In the genomic region with DNA sequence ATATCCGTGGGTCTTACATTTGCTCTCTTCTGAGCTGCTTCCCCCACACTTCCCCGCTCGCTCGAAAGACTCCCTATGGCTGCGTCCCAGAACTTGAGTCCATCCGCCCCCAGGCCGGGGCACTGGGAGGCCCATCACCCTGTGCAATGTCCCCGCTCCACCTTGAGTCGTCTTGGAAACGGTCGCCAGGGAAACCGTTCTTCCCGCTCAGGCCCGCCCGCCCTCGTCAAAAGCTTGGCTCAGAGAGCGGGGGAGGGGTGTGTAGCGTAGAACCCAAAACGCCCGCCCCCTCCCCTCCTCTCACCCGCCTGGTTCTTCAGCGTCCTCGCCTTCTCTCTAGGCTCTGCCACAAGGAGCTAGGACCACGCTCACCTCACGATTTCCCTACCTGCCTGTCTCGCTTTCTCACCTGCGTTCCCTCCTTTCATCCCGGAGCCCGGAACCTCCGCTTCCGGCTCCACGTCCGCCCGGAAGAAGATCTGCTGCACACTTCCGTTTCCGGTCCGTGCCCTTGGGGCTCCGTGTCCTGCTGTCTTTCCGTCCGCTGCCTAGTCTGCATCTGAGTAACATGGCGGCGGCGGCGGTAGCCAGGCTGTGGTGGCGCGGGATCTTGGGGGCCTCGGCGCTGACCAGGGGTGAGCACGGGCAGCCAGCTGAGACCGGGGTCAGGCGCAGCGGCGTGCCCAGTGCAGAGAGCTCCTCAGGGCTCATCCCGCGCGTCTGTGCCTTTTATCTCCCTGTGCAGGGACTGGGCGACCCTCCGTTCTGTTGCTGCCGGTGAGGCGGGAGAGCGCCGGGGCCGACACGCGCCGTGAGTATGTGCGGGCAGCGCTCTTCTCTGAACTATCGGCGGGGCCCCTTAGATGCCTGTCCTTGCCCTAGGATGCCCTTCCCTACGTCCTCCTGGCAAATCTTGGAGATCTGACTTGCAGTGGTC, we compare ENCODE assay signal across 1 cellular context.
A peak's percentile ranks its signal among the peaks of the same experiment; 100 is the strongest.
TF ChIP-seq lines count a peak whose summit lies in the region.

A gene (minus strand): TSS at position 447 of the 937 bp plus-strand sequence. CDS start 19 bp downstream, at position 428.
A gene (plus strand): TSS at position 551 of the 937 bp plus-strand sequence. CDS start 18 bp downstream, at position 569.

TF ChIP-seq in HepG2, 621 proteins besides CTCF, POLR2A, EP300 and RAD21 (continued from another document and continues in another):
- TF ChIP-seq, protein P1, sequence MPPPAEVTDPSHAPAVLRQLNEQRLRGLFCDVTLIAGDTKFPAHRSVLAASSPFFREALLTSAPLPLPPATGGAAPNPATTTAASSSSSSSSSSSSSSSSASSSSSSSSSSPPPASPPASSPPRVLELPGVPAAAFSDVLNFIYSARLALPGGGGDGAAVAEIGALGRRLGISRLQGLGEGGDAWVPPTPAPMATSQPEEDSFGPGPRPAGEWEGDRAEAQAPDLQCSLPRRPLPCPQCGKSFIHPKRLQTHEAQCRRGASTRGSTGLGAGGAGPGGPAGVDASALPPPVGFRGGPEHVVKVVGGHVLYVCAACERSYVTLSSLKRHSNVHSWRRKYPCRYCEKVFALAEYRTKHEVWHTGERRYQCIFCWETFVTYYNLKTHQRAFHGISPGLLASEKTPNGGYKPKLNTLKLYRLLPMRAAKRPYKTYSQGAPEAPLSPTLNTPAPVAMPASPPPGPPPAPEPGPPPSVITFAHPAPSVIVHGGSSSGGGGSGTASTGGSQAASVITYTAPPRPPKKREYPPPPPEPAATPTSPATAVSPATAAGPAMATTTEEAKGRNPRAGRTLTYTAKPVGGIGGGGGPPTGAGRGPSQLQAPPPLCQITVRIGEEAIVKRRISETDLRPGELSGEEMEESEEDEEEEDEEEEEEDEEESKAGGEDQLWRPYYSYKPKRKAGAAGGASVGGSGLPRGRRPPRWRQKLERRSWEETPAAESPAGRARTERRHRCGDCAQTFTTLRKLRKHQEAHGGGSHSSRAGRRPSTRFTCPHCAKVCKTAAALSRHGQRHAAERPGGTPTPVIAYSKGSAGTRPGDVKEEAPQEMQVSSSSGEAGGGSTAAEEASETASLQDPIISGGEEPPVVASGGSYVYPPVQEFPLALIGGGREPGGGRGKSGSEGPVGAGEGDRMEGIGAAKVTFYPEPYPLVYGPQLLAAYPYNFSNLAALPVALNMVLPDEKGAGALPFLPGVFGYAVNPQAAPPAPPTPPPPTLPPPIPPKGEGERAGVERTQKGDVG (CRISPR knock-in tag; IDR thresholded peaks at IDR 0.05; ENCODE audit: borderline replicate concordance) = peak; percentile 72; the same call in 1 of the 2 replicates
- TF ChIP-seq ATF7 (IDR thresholded peaks at IDR 0.05) (no peak), ATF7 (CRISPR knock-in tag; IDR thresholded peaks at IDR 0.05) (no peak), ELF3 (CRISPR knock-in tag; IDR thresholded peaks at IDR 0.05) (peak; percentile 88), FOXK1 (CRISPR knock-in tag; IDR thresholded peaks at IDR 0.05; ENCODE audit: borderline replicate concordance, low read depth) (peak; percentile 90; the same call in 1 of the 2 replicates), ZNF556 (CRISPR knock-in tag; IDR thresholded peaks at IDR 0.05; ENCODE audit: borderline replicate concordance) (peak; percentile 99), FOXP1 (IDR thresholded peaks at IDR 0.05) (no peak; the same call in 1 of the 2 replicates), FOXP1 (CRISPR knock-in tag; IDR thresholded peaks at IDR 0.05) (peak; percentile 31; the same call in 1 of the 2 replicates), ZNF746 (CRISPR knock-in tag; IDR thresholded peaks at IDR 0.05) (peak; percentile 80), CENPX (CRISPR knock-in tag; IDR thresholded peaks at IDR 0.05) (no peak), TGIF2 (CRISPR knock-in tag; IDR thresholded peaks at IDR 0.05) (peak; percentile 94), HES4 (CRISPR knock-in tag; IDR thresholded peaks at IDR 0.05; ENCODE audit: borderline replicate concordance) (0 out of 2 replicates have a peak, but pooled peaks have one; percentile 23), PTBP1 (IDR thresholded peaks at IDR 0.05; ENCODE audit: low read depth, low read length, poor library complexity, severe bottlenecking) (no peak), ZNF33A (CRISPR knock-in tag; IDR thresholded peaks at IDR 0.05; ENCODE audit: borderline replicate concordance) (no peak), ZNF83 (CRISPR knock-in tag; IDR thresholded peaks at IDR 0.05; ENCODE audit: borderline replicate concordance) (no peak), ZNF446 (CRISPR knock-in tag; IDR thresholded peaks at IDR 0.05) (0 out of 2 replicates have a peak, but pooled peaks have one; percentile 8), ZC3H4 (CRISPR knock-in tag; IDR thresholded peaks at IDR 0.05; ENCODE audit: borderline replicate concordance) (no peak), ZNF44 (CRISPR knock-in tag; IDR thresholded peaks at IDR 0.05) (0 out of 2 replicates have a peak, but pooled peaks have one; percentile 69), ZNF615 (CRISPR knock-in tag; IDR thresholded peaks at IDR 0.05; ENCODE audit: borderline replicate concordance) (no peak), ZFP41 (CRISPR knock-in tag; IDR thresholded peaks at IDR 0.05; ENCODE audit: borderline replicate concordance) (no peak), SKI (IDR thresholded peaks at IDR 0.05; ENCODE audit: partially characterized antibody) (peak; percentile 65), ZNF30 (CRISPR knock-in tag; IDR thresholded peaks at IDR 0.05) (no peak), HDAC6 (IDR thresholded peaks at IDR 0.05; ENCODE audit: low read depth, low read length) (no peak), ZFP36L2 (CRISPR knock-in tag; IDR thresholded peaks at IDR 0.05) (peak; percentile 68; the same call in 1 of the 2 replicates), JUN (CRISPR knock-in tag; IDR thresholded peaks at IDR 0.05) (peak; percentile 80; the same call in 1 of the 2 replicates), HMG20B (CRISPR knock-in tag; conservative IDR thresholded peaks at IDR 0.05) (no peak; the same call in 1 of the 2 replicates)
- TF ChIP-seq, protein P2, sequence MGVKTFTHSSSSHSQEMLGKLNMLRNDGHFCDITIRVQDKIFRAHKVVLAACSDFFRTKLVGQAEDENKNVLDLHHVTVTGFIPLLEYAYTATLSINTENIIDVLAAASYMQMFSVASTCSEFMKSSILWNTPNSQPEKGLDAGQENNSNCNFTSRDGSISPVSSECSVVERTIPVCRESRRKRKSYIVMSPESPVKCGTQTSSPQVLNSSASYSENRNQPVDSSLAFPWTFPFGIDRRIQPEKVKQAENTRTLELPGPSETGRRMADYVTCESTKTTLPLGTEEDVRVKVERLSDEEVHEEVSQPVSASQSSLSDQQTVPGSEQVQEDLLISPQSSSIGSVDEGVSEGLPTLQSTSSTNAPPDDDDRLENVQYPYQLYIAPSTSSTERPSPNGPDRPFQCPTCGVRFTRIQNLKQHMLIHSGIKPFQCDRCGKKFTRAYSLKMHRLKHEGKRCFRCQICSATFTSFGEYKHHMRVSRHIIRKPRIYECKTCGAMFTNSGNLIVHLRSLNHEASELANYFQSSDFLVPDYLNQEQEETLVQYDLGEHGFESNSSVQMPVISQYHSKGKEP (CRISPR knock-in tag; IDR thresholded peaks at IDR 0.05) = 0 out of 2 replicates have a peak, but pooled peaks have one; percentile 68
- TF ChIP-seq, protein P3, sequence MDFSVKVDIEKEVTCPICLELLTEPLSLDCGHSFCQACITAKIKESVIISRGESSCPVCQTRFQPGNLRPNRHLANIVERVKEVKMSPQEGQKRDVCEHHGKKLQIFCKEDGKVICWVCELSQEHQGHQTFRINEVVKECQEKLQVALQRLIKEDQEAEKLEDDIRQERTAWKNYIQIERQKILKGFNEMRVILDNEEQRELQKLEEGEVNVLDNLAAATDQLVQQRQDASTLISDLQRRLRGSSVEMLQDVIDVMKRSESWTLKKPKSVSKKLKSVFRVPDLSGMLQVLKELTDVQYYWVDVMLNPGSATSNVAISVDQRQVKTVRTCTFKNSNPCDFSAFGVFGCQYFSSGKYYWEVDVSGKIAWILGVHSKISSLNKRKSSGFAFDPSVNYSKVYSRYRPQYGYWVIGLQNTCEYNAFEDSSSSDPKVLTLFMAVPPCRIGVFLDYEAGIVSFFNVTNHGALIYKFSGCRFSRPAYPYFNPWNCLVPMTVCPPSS (IDR thresholded peaks at IDR 0.05) = no peak
- TF ChIP-seq, protein P4, sequence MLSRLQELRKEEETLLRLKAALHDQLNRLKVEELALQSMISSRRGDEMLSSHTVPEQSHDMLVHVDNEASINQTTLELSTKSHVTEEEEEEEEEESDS (CRISPR knock-in tag; IDR thresholded peaks at IDR 0.05; ENCODE audit: borderline replicate concordance) = peak; percentile 94
- TF ChIP-seq, protein P5, sequence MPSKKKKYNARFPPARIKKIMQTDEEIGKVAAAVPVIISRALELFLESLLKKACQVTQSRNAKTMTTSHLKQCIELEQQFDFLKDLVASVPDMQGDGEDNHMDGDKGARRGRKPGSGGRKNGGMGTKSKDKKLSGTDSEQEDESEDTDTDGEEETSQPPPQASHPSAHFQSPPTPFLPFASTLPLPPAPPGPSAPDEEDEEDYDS (CRISPR knock-in tag; IDR thresholded peaks at IDR 0.05) = peak; percentile 64
- TF ChIP-seq, protein P6, sequence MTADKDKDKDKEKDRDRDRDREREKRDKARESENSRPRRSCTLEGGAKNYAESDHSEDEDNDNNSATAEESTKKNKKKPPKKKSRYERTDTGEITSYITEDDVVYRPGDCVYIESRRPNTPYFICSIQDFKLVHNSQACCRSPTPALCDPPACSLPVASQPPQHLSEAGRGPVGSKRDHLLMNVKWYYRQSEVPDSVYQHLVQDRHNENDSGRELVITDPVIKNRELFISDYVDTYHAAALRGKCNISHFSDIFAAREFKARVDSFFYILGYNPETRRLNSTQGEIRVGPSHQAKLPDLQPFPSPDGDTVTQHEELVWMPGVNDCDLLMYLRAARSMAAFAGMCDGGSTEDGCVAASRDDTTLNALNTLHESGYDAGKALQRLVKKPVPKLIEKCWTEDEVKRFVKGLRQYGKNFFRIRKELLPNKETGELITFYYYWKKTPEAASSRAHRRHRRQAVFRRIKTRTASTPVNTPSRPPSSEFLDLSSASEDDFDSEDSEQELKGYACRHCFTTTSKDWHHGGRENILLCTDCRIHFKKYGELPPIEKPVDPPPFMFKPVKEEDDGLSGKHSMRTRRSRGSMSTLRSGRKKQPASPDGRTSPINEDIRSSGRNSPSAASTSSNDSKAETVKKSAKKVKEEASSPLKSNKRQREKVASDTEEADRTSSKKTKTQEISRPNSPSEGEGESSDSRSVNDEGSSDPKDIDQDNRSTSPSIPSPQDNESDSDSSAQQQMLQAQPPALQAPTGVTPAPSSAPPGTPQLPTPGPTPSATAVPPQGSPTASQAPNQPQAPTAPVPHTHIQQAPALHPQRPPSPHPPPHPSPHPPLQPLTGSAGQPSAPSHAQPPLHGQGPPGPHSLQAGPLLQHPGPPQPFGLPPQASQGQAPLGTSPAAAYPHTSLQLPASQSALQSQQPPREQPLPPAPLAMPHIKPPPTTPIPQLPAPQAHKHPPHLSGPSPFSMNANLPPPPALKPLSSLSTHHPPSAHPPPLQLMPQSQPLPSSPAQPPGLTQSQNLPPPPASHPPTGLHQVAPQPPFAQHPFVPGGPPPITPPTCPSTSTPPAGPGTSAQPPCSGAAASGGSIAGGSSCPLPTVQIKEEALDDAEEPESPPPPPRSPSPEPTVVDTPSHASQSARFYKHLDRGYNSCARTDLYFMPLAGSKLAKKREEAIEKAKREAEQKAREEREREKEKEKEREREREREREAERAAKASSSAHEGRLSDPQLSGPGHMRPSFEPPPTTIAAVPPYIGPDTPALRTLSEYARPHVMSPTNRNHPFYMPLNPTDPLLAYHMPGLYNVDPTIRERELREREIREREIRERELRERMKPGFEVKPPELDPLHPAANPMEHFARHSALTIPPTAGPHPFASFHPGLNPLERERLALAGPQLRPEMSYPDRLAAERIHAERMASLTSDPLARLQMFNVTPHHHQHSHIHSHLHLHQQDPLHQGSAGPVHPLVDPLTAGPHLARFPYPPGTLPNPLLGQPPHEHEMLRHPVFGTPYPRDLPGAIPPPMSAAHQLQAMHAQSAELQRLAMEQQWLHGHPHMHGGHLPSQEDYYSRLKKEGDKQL (CRISPR knock-in tag; IDR thresholded peaks at IDR 0.05; ENCODE audit: low read depth) = 0 out of 2 replicates have a peak, but pooled peaks have one; percentile 42
- TF ChIP-seq, protein P7, sequence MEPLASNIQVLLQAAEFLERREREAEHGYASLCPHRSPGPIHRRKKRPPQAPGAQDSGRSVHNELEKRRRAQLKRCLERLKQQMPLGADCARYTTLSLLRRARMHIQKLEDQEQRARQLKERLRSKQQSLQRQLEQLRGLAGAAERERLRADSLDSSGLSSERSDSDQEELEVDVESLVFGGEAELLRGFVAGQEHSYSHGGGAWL (CRISPR knock-in tag; IDR thresholded peaks at IDR 0.05) = peak; percentile 93
- TF ChIP-seq, protein P8, sequence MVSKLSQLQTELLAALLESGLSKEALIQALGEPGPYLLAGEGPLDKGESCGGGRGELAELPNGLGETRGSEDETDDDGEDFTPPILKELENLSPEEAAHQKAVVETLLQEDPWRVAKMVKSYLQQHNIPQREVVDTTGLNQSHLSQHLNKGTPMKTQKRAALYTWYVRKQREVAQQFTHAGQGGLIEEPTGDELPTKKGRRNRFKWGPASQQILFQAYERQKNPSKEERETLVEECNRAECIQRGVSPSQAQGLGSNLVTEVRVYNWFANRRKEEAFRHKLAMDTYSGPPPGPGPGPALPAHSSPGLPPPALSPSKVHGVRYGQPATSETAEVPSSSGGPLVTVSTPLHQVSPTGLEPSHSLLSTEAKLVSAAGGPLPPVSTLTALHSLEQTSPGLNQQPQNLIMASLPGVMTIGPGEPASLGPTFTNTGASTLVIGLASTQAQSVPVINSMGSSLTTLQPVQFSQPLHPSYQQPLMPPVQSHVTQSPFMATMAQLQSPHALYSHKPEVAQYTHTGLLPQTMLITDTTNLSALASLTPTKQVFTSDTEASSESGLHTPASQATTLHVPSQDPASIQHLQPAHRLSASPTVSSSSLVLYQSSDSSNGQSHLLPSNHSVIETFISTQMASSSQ (IDR thresholded peaks at IDR 0.05; ENCODE audit: low read depth) = no peak; the same call in 1 of the 2 replicates
- TF ChIP-seq, protein P8 (CRISPR knock-in tag; IDR thresholded peaks at IDR 0.05; ENCODE audit: borderline replicate concordance) = peak; percentile 79
- TF ChIP-seq, protein P9, sequence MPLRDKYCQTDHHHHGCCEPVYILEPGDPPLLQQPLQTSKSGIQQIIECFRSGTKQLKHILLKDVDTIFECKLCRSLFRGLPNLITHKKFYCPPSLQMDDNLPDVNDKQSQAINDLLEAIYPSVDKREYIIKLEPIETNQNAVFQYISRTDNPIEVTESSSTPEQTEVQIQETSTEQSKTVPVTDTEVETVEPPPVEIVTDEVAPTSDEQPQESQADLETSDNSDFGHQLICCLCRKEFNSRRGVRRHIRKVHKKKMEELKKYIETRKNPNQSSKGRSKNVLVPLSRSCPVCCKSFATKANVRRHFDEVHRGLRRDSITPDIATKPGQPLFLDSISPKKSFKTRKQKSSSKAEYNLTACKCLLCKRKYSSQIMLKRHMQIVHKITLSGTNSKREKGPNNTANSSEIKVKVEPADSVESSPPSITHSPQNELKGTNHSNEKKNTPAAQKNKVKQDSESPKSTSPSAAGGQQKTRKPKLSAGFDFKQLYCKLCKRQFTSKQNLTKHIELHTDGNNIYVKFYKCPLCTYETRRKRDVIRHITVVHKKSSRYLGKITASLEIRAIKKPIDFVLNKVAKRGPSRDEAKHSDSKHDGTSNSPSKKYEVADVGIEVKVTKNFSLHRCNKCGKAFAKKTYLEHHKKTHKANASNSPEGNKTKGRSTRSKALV (CRISPR knock-in tag; IDR thresholded peaks at IDR 0.05) = no peak
